In genomic region chr5:9456435-9457042, GRCh38 we compare ENCODE assay signal across 12 cellular contexts.
DNase-seq lines count a peak whose midpoint lies in the region; ATAC-seq, FAIRE-seq and TF ChIP-seq lines count a peak whose summit lies in the region.
"Had no signal": no experiment of that assay in that cellular context is flagged by ENCODE, and none has a peak within 500 bp of the region (broad histone marks: within the 10 kb centered on the region; RNA-seq: fewer than 3 reads in every experiment).

No MANE protein-coding gene starts in this region.

- dilution Hi-C loops in mammary epithelial cell (cut with HindIII; ENCODE audit: low sequenced_read_pairs) = no loop called here

- H3K4me2 ChIP-seq in mammary epithelial cell (ENCODE audit: insufficient read depth, low read depth, low read length) = no peak overlapping the region

- peaks cover 2 to 30% (median 17%) of the 10 kb centered on the region in 5 experiments for H3K9me3 Mint-ChIP-seq in brain

- H3K27me3 ChIP-seq in breast epithelium (no peaks in the 10 kb centered on the region), mammary epithelial cell (ENCODE audit: insufficient read depth, low read length) (no peaks in the 10 kb centered on the region), spleen (replicated peaks in 1 of 7) (no peaks in the 10 kb centered on the region)

- H3K4me1 ChIP-seq in breast epithelium (no peaks in the 10 kb centered on the region), mammary epithelial cell (ENCODE audit: insufficient read depth, low read length) (no peaks in the 10 kb centered on the region), spleen (no peaks in the 10 kb centered on the region)

- H3K4me3 ChIP-seq in breast epithelium = no peak overlapping the region
- H3K4me3 ChIP-seq in mammary epithelial cell (replicated peaks in 1 of 3; ENCODE audit: insufficient read depth in 1 of 3, low read depth in 2 of 3, low read length in 3 of 3) = no peak overlapping the region
- H3K4me3 ChIP-seq in spleen = no peak overlapping the region

- TF ChIP-seq CTCF in breast epithelium (IDR thresholded peaks at IDR 0.05) (no peak), mammary epithelial cell (conservative IDR thresholded peaks at IDR 0.05 in 1 of 2, IDR thresholded peaks at IDR 0.05 in 1 of 2; ENCODE audit: extremely low read depth in 1 of 2, insufficient read depth in 1 of 2, low read depth in 1 of 2, low read length in 2 of 2) (no peak), brain (conservative IDR thresholded peaks at IDR 0.05) (no peak), spleen (IDR thresholded peaks at IDR 0.05 in 8 of 11, conservative IDR thresholded peaks at IDR 0.05 in 3 of 11) (no peak)

- 56% methylated on average over 3 of the region's 3 CpGs for WGBS in mammary epithelial cell (ENCODE audit: low coverage, missing lambda C conversion rate)
- WGBS in spleen, 5 donors = 51 to 60% (median 54%) methylated on average over 3 of the region's 3 CpGs

- peaks cover 41% of the 10 kb centered on the region for H3K4me1 Mint-ChIP-seq in brain

- H3K4me3 Mint-ChIP-seq in brain = peak overlapping the region in 4 of 5 experiments; percentile 20 to 42 (median 36)

- peak overlapping the region; percentile 44 to 97 (median 78) for H3K27ac Mint-ChIP-seq in brain

- H3K36me3 Mint-ChIP-seq in brain = peaks cover 33% of the 10 kb centered on the region

- H3K27ac ChIP-seq in breast epithelium (peak overlapping the region; percentile 26 to 35), mammary epithelial cell (ENCODE audit: insufficient read depth, low read depth, low read length) (no peak overlapping the region), spleen (no peak overlapping the region)

- intact Hi-C loops in breast epithelium (cut with DNase I; ENCODE audit: low total_unique reads) = loop anchor here (2.0 kb wide), 1 partner anchor 32 kb away; no protein-coding TSS in a partner anchor
- intact Hi-C loops in mammary epithelial cell (cut with micrococcal nuclease) = no loop called here
- intact Hi-C loops in spleen (cut with DNase I; ENCODE audit: low total_unique reads) = no loop called here

- no peaks in the 10 kb centered on the region for H3K79me2 ChIP-seq in mammary epithelial cell (ENCODE audit: insufficient read depth, low read length)

- CTCF ChIA-PET in mammary epithelial cell (lab: Charles Lee; ENCODE audit: low non-redundant PET) = no interaction called here

- H2AFZ ChIP-seq in mammary epithelial cell (ENCODE audit: low read depth, low read length) = no peak overlapping the region

- H3K27me3 Mint-ChIP-seq in brain = no peaks in the 10 kb centered on the region

- FAIRE-seq in urothelium cell line (lab: Jason Lieb, UNC) = peak; percentile 35
- FAIRE-seq: A204.1, G401.6 had no signal

- H4K20me1 ChIP-seq in mammary epithelial cell (ENCODE audit: insufficient read depth, low read length) = no peaks in the 10 kb centered on the region

- H3K36me3 ChIP-seq in breast epithelium = no peaks in the 10 kb centered on the region
- H3K36me3 ChIP-seq in mammary epithelial cell (ENCODE audit: insufficient read depth, low read length) = no peaks in the 10 kb centered on the region
- H3K36me3 ChIP-seq in spleen = no peaks in the 10 kb centered on the region

- in situ Hi-C loops in mammary epithelial cell (cut with MboI; ENCODE audit: low sequenced_read_pairs in 2 of 2) = no loop called here

- BruUV-seq in mammary epithelial cell (replicated peaks; lab: Mats Ljungman, UMichigan) = no TSS peak

- DNase-seq in breast epithelium (ENCODE audit: low spot score in 2 of 2) (no peak), mammary epithelial cell (no peak), iris pigment epithelial cell (ENCODE audit: low read depth) (peak; percentile 82), urothelium cell line (ENCODE audit: low spot score) (no peak), NCI-H1417 treated with DMSO at 0.1 percent for 48 hours (lab: John Stamatoyannopoulos, UW) (no peak), spleen (no peak)
- DNase-seq: Karpas-422 had no signal

- ATAC-seq in GM18502 (IDR thresholded peaks at IDR 0.05; ENCODE audit: poor library complexity, unreplicated experiment) = no peak
- ATAC-seq: Panc1 had no signal

- H3K9ac ChIP-seq in mammary epithelial cell (ENCODE audit: insufficient read depth, low read length) = no peak overlapping the region

- TF ChIP-seq POLR2A in breast epithelium (IDR thresholded peaks at IDR 0.05) (no peak), spleen (IDR thresholded peaks at IDR 0.05) (no peak)

- peaks cover 0 to 10% of the 10 kb centered on the region in 2 donors for H3K9me3 ChIP-seq in breast epithelium
- H3K9me3 ChIP-seq in mammary epithelial cell (replicated peaks; ENCODE audit: insufficient read depth, low read length) = peaks cover 5% of the 10 kb centered on the region
- H3K9me3 ChIP-seq in spleen = peaks cover 0 to 25% (median 9%) of the 10 kb centered on the region in 8 donors

Comparison
In these comparisons a context has a peak if more than half of its experiments do, and no peak if none do; other contexts are left out.
1. H3K27ac ChIP-seq: peak in breast epithelium (2 of 2); none in mammary epithelial cell (single experiment) and spleen (0 of 8).